Comparison of ENCODE assay signal across 1 cellular context in genomic region chr20:611843-612185, GRCh38.
TF ChIP-seq lines count a peak whose summit lies in the region.

No MANE protein-coding gene starts in this region.

TF ChIP-seq in endothelial cell of umbilical vein, 7 proteins besides CTCF, POLR2A, EP300 and RAD21:
- TF ChIP-seq MAX (IDR thresholded peaks at IDR 0.05; ENCODE audit: insufficient read depth, insufficient read length): no peak
TF ChIP-seq in endothelial cell of umbilical vein: peak in this region for 0.
